1 cellular context compared by ENCODE assay signal in genomic region chr18:3605562-3606443, GRCh38.
TF ChIP-seq lines count a peak whose summit lies in the region.

No MANE protein-coding gene starts in this region.

TF ChIP-seq in K562, 482 proteins besides CTCF, POLR2A, EP300 and RAD21 (continued from another document):
- TF ChIP-seq ZNF324 (CRISPR knock-in tag; IDR thresholded peaks at IDR 0.05) (0 out of 2 replicates have a peak, but pooled peaks have one; percentile 26), REST (CRISPR knock-in tag; IDR thresholded peaks at IDR 0.05; ENCODE audit: low read depth) (0 out of 2 replicates have a peak, but pooled peaks have one; percentile 23), CXXC5 (CRISPR knock-in tag; IDR thresholded peaks at IDR 0.05) (peak; percentile 27), ETV5 (CRISPR knock-in tag; IDR thresholded peaks at IDR 0.05; ENCODE audit: low read depth) (peak; percentile 12; the same call in 1 of the 2 replicates), PCBP2 (IDR thresholded peaks at IDR 0.05; ENCODE audit: low read depth, low read length, poor library complexity, severe bottlenecking) (no peak), ZBTB17 (CRISPR knock-in tag; IDR thresholded peaks at IDR 0.05) (peak; percentile 85), RBBP5 (IDR thresholded peaks at IDR 0.05; ENCODE audit: borderline replicate concordance, insufficient read depth, low read length, poor library complexity, severe bottlenecking) (peak; percentile 56), XRCC3 (IDR thresholded peaks at IDR 0.05) (no peak), ELF2 (CRISPR knock-in tag; IDR thresholded peaks at IDR 0.05) (0 out of 2 replicates have a peak, but pooled peaks have one; percentile 14), JUNB (CRISPR knock-in tag; conservative IDR thresholded peaks at IDR 0.05) (no peak), ZBTB40 (IDR thresholded peaks at IDR 0.05) (no peak), ZBTB40 (CRISPR knock-in tag; IDR thresholded peaks at IDR 0.05) (no peak), YY1 (IDR thresholded peaks at IDR 0.05; ENCODE audit: borderline replicate concordance in 1 of 3, control insufficient read depth in 1 of 3, extremely low read depth in 1 of 3, insufficient read depth in 3 of 3, insufficient read length in 1 of 3, insufficient replicate concordance in 2 of 3, low read depth in 1 of 3, low read length in 2 of 3) (peak in 1 of 3 experiments; percentile 47), NFE2L1 (tag; IDR thresholded peaks at IDR 0.05; ENCODE audit: borderline replicate concordance, low read depth) (no peak), ZNF41 (CRISPR knock-in tag; conservative IDR thresholded peaks at IDR 0.05) (peak; percentile 65; the same call in 1 of the 2 replicates), TAF7 (tag; IDR thresholded peaks at IDR 0.05) (peak; percentile 69; the same call in 1 of the 2 replicates), POU5F1 (IDR thresholded peaks at IDR 0.05; ENCODE audit: borderline replicate concordance, low read depth, low read length, partially characterized antibody) (no peak), CREM (IDR thresholded peaks at IDR 0.05; ENCODE audit: low read depth) (no peak), PML (IDR thresholded peaks at IDR 0.05; ENCODE audit: low read length) (no peak), ZFP36 (IDR thresholded peaks at IDR 0.05; ENCODE audit: low read depth, low read length, partially characterized antibody) (peak; percentile 91), KDM5B (IDR thresholded peaks at IDR 0.05; ENCODE audit: insufficient replicate concordance, low read depth, low read length) (peak; percentile 73), SAP30 (IDR thresholded peaks at IDR 0.05; ENCODE audit: borderline replicate concordance, insufficient read depth, low read depth, low read length, poor library complexity, severe bottlenecking) (no peak), POLR2AphosphoS5 (IDR thresholded peaks at IDR 0.05; ENCODE audit: control insufficient read depth, insufficient read depth, low read depth, low read length) (peak; percentile 68), NONO (IDR thresholded peaks at IDR 0.05; ENCODE audit: low read depth in 2 of 2, low read length in 1 of 2) (no peak), NR2C1 (IDR thresholded peaks at IDR 0.05) (no peak), NR2C1 (tag; IDR thresholded peaks at IDR 0.05) (0 out of 2 replicates have a peak, but pooled peaks have one; percentile 7), TAF1 (IDR thresholded peaks at IDR 0.05; ENCODE audit: control insufficient read depth, extremely low read depth, insufficient read depth, low read length, severe bottlenecking) (peak; percentile 44), GABPB2 (CRISPR knock-in tag; conservative IDR thresholded peaks at IDR 0.05) (no peak), SMAD3 (CRISPR knock-in tag; conservative IDR thresholded peaks at IDR 0.05) (peak; percentile 39; the same call in 1 of the 2 replicates), ATF7 (IDR thresholded peaks at IDR 0.05) (no peak), HMG20A (CRISPR knock-in tag; conservative IDR thresholded peaks at IDR 0.05) (0 out of 2 replicates have a peak, but pooled peaks have one; percentile 9), ZNF583 (CRISPR knock-in tag; IDR thresholded peaks at IDR 0.05) (0 out of 2 replicates have a peak, but pooled peaks have one; percentile 48), MCM5 (IDR thresholded peaks at IDR 0.05; ENCODE audit: low read depth) (no peak), CHD1 (IDR thresholded peaks at IDR 0.05; ENCODE audit: low read length) (peak; percentile 72), ZNF436 (CRISPR knock-in tag; IDR thresholded peaks at IDR 0.05) (peak; percentile 44; the same call in 1 of the 2 replicates), HLTF (IDR thresholded peaks at IDR 0.05) (no peak), FOXA1 (IDR thresholded peaks at IDR 0.05; ENCODE audit: borderline replicate concordance) (no peak), ETS2 (tag; IDR thresholded peaks at IDR 0.05; ENCODE audit: borderline replicate concordance, poor library complexity, severe bottlenecking) (no peak), PPARD (CRISPR knock-in tag; IDR thresholded peaks at IDR 0.05) (no peak), NELFE (IDR thresholded peaks at IDR 0.05; ENCODE audit: insufficient read depth, insufficient read length) (no peak)
- TF ChIP-seq, protein P1, sequence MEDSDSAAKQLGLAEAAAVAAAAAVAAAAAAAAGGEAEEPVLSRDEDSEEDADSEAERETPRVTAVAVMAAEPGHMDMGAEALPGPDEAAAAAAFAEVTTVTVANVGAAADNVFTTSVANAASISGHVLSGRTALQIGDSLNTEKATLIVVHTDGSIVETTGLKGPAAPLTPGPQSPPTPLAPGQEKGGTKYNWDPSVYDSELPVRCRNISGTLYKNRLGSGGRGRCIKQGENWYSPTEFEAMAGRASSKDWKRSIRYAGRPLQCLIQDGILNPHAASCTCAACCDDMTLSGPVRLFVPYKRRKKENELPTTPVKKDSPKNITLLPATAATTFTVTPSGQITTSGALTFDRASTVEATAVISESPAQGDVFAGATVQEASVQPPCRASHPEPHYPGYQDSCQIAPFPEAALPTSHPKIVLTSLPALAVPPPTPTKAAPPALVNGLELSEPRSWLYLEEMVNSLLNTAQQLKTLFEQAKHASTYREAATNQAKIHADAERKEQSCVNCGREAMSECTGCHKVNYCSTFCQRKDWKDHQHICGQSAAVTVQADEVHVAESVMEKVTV (CRISPR knock-in tag; IDR thresholded peaks at IDR 0.05), result peak; percentile 30; the same call in 1 of the 2 replicates
- TF ChIP-seq, protein P2, sequence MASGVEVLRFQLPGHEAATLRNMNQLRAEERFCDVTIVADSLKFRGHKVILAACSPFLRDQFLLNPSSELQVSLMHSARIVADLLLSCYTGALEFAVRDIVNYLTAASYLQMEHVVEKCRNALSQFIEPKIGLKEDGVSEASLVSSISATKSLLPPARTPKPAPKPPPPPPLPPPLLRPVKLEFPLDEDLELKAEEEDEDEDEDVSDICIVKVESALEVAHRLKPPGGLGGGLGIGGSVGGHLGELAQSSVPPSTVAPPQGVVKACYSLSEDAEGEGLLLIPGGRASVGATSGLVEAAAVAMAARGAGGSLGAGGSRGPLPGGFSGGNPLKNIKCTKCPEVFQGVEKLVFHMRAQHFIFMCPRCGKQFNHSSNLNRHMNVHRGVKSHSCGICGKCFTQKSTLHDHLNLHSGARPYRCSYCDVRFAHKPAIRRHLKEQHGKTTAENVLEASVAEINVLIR (CRISPR knock-in tag; IDR thresholded peaks at IDR 0.05), result 0 out of 2 replicates have a peak, but pooled peaks have one; percentile 42
- TF ChIP-seq, protein P3, sequence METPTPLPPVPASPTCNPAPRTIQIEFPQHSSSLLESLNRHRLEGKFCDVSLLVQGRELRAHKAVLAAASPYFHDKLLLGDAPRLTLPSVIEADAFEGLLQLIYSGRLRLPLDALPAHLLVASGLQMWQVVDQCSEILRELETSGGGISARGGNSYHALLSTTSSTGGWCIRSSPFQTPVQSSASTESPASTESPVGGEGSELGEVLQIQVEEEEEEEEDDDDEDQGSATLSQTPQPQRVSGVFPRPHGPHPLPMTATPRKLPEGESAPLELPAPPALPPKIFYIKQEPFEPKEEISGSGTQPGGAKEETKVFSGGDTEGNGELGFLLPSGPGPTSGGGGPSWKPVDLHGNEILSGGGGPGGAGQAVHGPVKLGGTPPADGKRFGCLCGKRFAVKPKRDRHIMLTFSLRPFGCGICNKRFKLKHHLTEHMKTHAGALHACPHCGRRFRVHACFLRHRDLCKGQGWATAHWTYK (CRISPR knock-in tag; IDR thresholded peaks at IDR 0.05), result peak; percentile 25; the same call in 1 of the 2 replicates
- TF ChIP-seq, protein P4, sequence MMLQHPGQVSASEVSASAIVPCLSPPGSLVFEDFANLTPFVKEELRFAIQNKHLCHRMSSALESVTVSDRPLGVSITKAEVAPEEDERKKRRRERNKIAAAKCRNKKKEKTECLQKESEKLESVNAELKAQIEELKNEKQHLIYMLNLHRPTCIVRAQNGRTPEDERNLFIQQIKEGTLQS (IDR thresholded peaks at IDR 0.05), result no peak
- TF ChIP-seq, protein P4 (CRISPR knock-in tag; conservative IDR thresholded peaks at IDR 0.05), result 0 out of 2 replicates have a peak, but pooled peaks have one; percentile 46
- TF ChIP-seq, protein P5, sequence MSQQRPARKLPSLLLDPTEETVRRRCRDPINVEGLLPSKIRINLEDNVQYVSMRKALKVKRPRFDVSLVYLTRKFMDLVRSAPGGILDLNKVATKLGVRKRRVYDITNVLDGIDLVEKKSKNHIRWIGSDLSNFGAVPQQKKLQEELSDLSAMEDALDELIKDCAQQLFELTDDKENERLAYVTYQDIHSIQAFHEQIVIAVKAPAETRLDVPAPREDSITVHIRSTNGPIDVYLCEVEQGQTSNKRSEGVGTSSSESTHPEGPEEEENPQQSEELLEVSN (IDR thresholded peaks at IDR 0.05; ENCODE audit: borderline replicate concordance in 1 of 2, extremely low read depth in 1 of 2, insufficient read depth in 1 of 2, insufficient read length in 1 of 2, low read depth in 1 of 2, low read length in 1 of 2, poor library complexity in 1 of 2, severe bottlenecking in 1 of 2), result no peak
